In genomic region chr11:132977241-132977640, GRCh38 we compare ENCODE assay signal across 30 cellular contexts.
"Had no signal": no experiment of that assay in that cellular context is flagged by ENCODE, and none has a peak within 500 bp of the region (broad histone marks: within the 10 kb centered on the region; RNA-seq: fewer than 3 reads in every experiment).

No MANE protein-coding gene starts in this region.

- H3K4me1 Mint-ChIP-seq: mesothelial cell of epicardium; naive B cell; nephron; stimulated activated naive CD8-positive, alpha-beta T cell treated with anti-CD3 and anti-CD28 coated beads, Interleukin-15, amount 100 ng/mL, for 72 hours had no signal

- FAIRE-seq: endothelial cell of umbilical vein, frontal cortex, keratinocyte had no signal

- H3K36me3 ChIP-seq: colonic mucosa, esophagus squamous epithelium, left lung, neural progenitor cell, right lobe of liver, suprapubic skin, transverse colon, upper lobe of right lung, uterus had no signal

- H3K36me3 Mint-ChIP-seq: mesothelial cell of epicardium, naive B cell, neural progenitor cell had no signal

- H3K4me3 ChIP-seq: colonic mucosa, esophagus squamous epithelium, left lung, mucosa of descending colon, neural progenitor cell, right lobe of liver, smooth muscle cell, suprapubic skin, transverse colon, upper lobe of right lung, uterus had no signal

- H3K9me3 Mint-ChIP-seq: dendritic cell treated with granulocyte-macrophage colony-stimulating factor and Interleukin-4, amounts not matched to agents 40 ng/mL and 50 ng/mL, for 4 days; endodermal cell; mesothelial cell of epicardium; nephron; neural progenitor cell; stimulated activated naive CD8-positive, alpha-beta T cell treated with anti-CD3 and anti-CD28 coated beads, Interleukin-15, amount 100 ng/mL, for 72 hours had no signal

- H3K4me1 ChIP-seq: colonic mucosa, esophagus squamous epithelium, left lung, neural progenitor cell, parathyroid adenoma, right lobe of liver, suprapubic skin, transverse colon, upper lobe of right lung, uterus had no signal

- H3K27me3 ChIP-seq: colonic mucosa, esophagus squamous epithelium, neural progenitor cell, right lobe of liver, transverse colon, upper lobe of right lung, uterus had no signal

- ATAC-seq: left lung; mucosa of descending colon; right lobe of liver; stimulated activated naive CD8-positive, alpha-beta T cell treated with anti-CD3 and anti-CD28 coated beads, Interleukin-15, amount 100 ng/mL, for 72 hours; upper lobe of right lung had no signal

- H3K27ac Mint-ChIP-seq: dendritic cell treated with granulocyte-macrophage colony-stimulating factor and Interleukin-4, amounts not matched to agents 40 ng/mL and 50 ng/mL, for 4 days; endodermal cell; mesothelial cell of epicardium; naive B cell; neural progenitor cell; progenitor cell of endocrine pancreas; stimulated activated naive CD8-positive, alpha-beta T cell treated with anti-CD3 and anti-CD28 coated beads, Interleukin-15, amount 100 ng/mL, for 72 hours had no signal

- H3K4me3 Mint-ChIP-seq: dendritic cell treated with granulocyte-macrophage colony-stimulating factor and Interleukin-4, amounts not matched to agents 40 ng/mL and 50 ng/mL, for 4 days; endodermal cell; mesothelial cell of epicardium; naive B cell; nephron; neural progenitor cell; stimulated activated naive CD8-positive, alpha-beta T cell treated with anti-CD3 and anti-CD28 coated beads, Interleukin-15, amount 100 ng/mL, for 72 hours had no signal

- H3K27me3 Mint-ChIP-seq: dendritic cell treated with granulocyte-macrophage colony-stimulating factor and Interleukin-4, amounts not matched to agents 40 ng/mL and 50 ng/mL, for 4 days had no signal

- H3K27ac ChIP-seq: colonic mucosa, esophagus squamous epithelium, left lung, neural progenitor cell, parathyroid adenoma, right lobe of liver, suprapubic skin, transverse colon, upper lobe of right lung, uterus had no signal

- H3K9me3 ChIP-seq: colonic mucosa, esophagus squamous epithelium, left lung, mucosa of descending colon, right lobe of liver, suprapubic skin, transverse colon, upper lobe of right lung, uterus had no signal

- DNase-seq: colonic mucosa; effector CD8-positive, alpha-beta T cell; endodermal cell; esophagus squamous epithelium; head of caudate nucleus; left lung; mesenchymal stem cell; mucosa of descending colon; naive B cell; right lobe of liver; stimulated activated CD4-positive, alpha-beta T cell treated with anti-CD3 and anti-CD28 coated beads, Interleukin-12 subunit alpha, Interleukin-12 subunit beta, amount 100 ng/mL, for 4 hours; stimulated activated CD4-positive, alpha-beta T cell treated with anti-CD3 and anti-CD28 coated beads, Interleukin-1b, Interleukin-23, amount 100 ng/mL, for 48 hours; stimulated activated CD4-positive, alpha-beta T cell treated with anti-CD3 and anti-CD28 coated beads, Interleukin-4, amount 100 ng/mL, for 1 hour; stimulated activated CD8-positive, alpha-beta memory T cell treated with anti-CD3 and anti-CD28 coated beads, Interleukin-4, amount 100 ng/mL, for 48 hours; stimulated activated naive CD4-positive, alpha-beta T cell; stimulated activated naive CD8-positive, alpha-beta T cell treated with anti-CD3 and anti-CD28 coated beads, Interleukin-15, amount 100 ng/mL, for 72 hours; transverse colon; upper lobe of right lung; uterus had no signal
